Comparison of ENCODE assay signal across 19 cellular contexts in genomic region chr4:145842224-145842887, GRCh38.
A peak's percentile ranks its signal among the peaks of the same experiment; 100 is the strongest.
DNase-seq lines count a peak whose midpoint lies in the region; ATAC-seq and TF ChIP-seq lines count a peak whose summit lies in the region.
"Had no signal": no experiment of that assay in that cellular context is flagged by ENCODE, and none has a peak within 500 bp of the region (broad histone marks: within the 10 kb centered on the region; RNA-seq: fewer than 3 reads in every experiment).

No MANE protein-coding gene starts in this region.

- H3K4me1 Mint-ChIP-seq in osteocyte (ENCODE audit: unreplicated experiment) = peaks cover 28% of the 10 kb centered on the region

- peak overlapping the region; percentile 42 for H3K27ac ChIP-seq in GM23248
- H3K27ac ChIP-seq: colonic mucosa had no signal

- 94 to 95% methylated on average over 11 of the region's 11 CpGs for whole genome bisulfite sequencing in GM23248 (ENCODE audit: low coverage in 1 of 2, low lambda C conversion rate in 2 of 2, missing lambda C conversion rate in 2 of 2), 2 experiments

- H3K4me2 ChIP-seq in GM23248 (ENCODE audit: unreplicated experiment) = peak overlapping the region; percentile 50

- peaks cover 17% of the 10 kb centered on the region for H3F3A ChIP-seq in GM23248 (ENCODE audit: insufficient read depth)

- no peaks in the 10 kb centered on the region for H3K9me2 ChIP-seq in GM23248 (ENCODE audit: insufficient read depth)

- H3K9me3 Mint-ChIP-seq in osteocyte (ENCODE audit: unreplicated experiment) = no peaks in the 10 kb centered on the region
- H3K9me3 Mint-ChIP-seq: activated CD4-positive, alpha-beta memory T cell treated with anti-CD3 and anti-CD28 coated beads for 36 hours had no signal

- H3K9me3 ChIP-seq in GM23248 (ENCODE audit: low read depth) (no peaks in the 10 kb centered on the region), MG63 (no peaks in the 10 kb centered on the region)
- H3K9me3 ChIP-seq: BE2C, colonic mucosa had no signal

- no peak overlapping the region for H3K4me3 ChIP-seq in GM23248
- H3K4me3 ChIP-seq in MG63 = no peak overlapping the region
- no peak overlapping the region for H3K4me3 ChIP-seq in epithelial cell of esophagus (ENCODE audit: low read length)
- H3K4me3 ChIP-seq: colonic mucosa had no signal

- no peak overlapping the region for H3K9ac ChIP-seq in GM23248

- no peak overlapping the region for H3K4me3 Mint-ChIP-seq in osteocyte (ENCODE audit: unreplicated experiment)
- H3K4me3 Mint-ChIP-seq: activated CD4-positive, alpha-beta memory T cell treated with anti-CD3 and anti-CD28 coated beads for 36 hours had no signal

- no peak for ATAC-seq in GM18517 (IDR thresholded peaks at IDR 0.05; ENCODE audit: unreplicated experiment)
- no peak for ATAC-seq in HG02870 (IDR thresholded peaks at IDR 0.05; ENCODE audit: unreplicated experiment)
- ATAC-seq in GM18520 (IDR thresholded peaks at IDR 0.05; ENCODE audit: unreplicated experiment) = no peak
- ATAC-seq: left colon had no signal

- no peak overlapping the region for H2AFZ ChIP-seq in GM23248

- peaks cover 48% of the 10 kb centered on the region for H3K36me3 Mint-ChIP-seq in osteocyte (ENCODE audit: unreplicated experiment)

- H3K27ac Mint-ChIP-seq in osteocyte (ENCODE audit: unreplicated experiment) = peak overlapping the region; percentile 45
- H3K27ac Mint-ChIP-seq: activated CD4-positive, alpha-beta memory T cell treated with anti-CD3 and anti-CD28 coated beads for 36 hours had no signal

- no peaks in the 10 kb centered on the region for H3K27me3 Mint-ChIP-seq in osteocyte (ENCODE audit: unreplicated experiment)
- H3K27me3 Mint-ChIP-seq: activated CD4-positive, alpha-beta memory T cell treated with anti-CD3 and anti-CD28 coated beads for 36 hours had no signal

- no peaks in the 10 kb centered on the region; the same call in 1 of the 2 replicates for H3K36me3 ChIP-seq in GM23248 (ENCODE audit: low read depth)
- H3K36me3 ChIP-seq in MG63 = no peaks in the 10 kb centered on the region
- H3K36me3 ChIP-seq: colonic mucosa had no signal

- no peaks in the 10 kb centered on the region for H4K20me1 ChIP-seq in GM23248 (ENCODE audit: insufficient read depth)

- TF ChIP-seq CTCF in epithelial cell of esophagus (IDR thresholded peaks at IDR 0.05; ENCODE audit: insufficient read depth, low read depth, low read length, missing control alignments) = no peak
- no peak for TF ChIP-seq CTCF in osteocyte (IDR thresholded peaks at IDR 0.05)

- H3K4me1 ChIP-seq in GM23248 (ENCODE audit: insufficient read depth) = peaks cover 13% of the 10 kb centered on the region
- H3K4me1 ChIP-seq: BE2C, colonic mucosa had no signal

- DNase-seq in GM23248 (no peak), MG63 (peak; percentile 8), epithelial cell of esophagus (ENCODE audit: low read depth) (peak; percentile 16), osteocyte (ENCODE audit: extremely low spot score, unreplicated experiment) (no peak)
- DNase-seq: activated CD4-positive, alpha-beta memory T cell treated with anti-CD3 and anti-CD28 coated beads for 36 hours; anterior cingulate cortex; BE2C; colonic mucosa; DMS 273 treated with DMSO at 0.1 percent for 48 hours; erythroblast; hippocampal formation; left colon; MM.1S; NCI-H2029; NCI-H526 treated with DMSO at 0.1 percent for 48 hours; posterior cingulate gyrus had no signal

- H3K79me2 ChIP-seq in GM23248 (ENCODE audit: insufficient read depth) = no peaks in the 10 kb centered on the region

- in situ Hi-C loops in GM23248 (cut with MboI) = no loop called here

- H3K27me3 ChIP-seq in GM23248 (replicated peaks; ENCODE audit: insufficient read depth) = no peaks in the 10 kb centered on the region
- H3K27me3 ChIP-seq in MG63 = no peaks in the 10 kb centered on the region
- H3K27me3 ChIP-seq: BE2C, colonic mucosa had no signal

Comparison
In these comparisons a context has a peak if more than half of its experiments do, and no peak if none do; other contexts are left out.
1. DNase-seq: peak in MG63 (single experiment) and epithelial cell of esophagus (single experiment); none in GM23248 (single experiment) and osteocyte (single experiment).